Comparison of ENCODE assay signal across 25 cellular contexts in the genomic region with DNA sequence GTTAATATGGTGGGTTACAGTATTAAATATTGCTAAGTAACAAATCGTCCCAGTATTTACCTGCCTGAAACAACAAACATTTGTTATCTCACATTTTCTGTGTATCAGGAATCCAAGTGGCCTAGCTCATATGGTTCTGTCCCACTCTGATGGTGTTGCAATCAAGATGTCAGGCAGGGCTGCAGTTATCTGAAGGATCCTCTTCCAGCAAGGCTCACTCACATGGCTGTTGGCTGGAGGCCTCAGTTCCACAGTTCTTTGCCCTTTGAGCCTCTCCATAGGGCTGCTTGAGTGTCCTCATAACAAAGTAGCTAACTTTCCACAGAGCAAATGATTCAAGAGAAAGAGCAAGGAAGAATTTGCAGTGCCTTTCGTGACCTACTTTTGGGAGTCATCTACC. TPM values are rescaled to one million over a fixed set of nuclear protein-coding genes. Genes with fewer than 3 reads are reported as not detected.
A peak's percentile ranks its signal among the peaks of the same experiment; 100 is the strongest.
DNase-seq lines count a peak whose midpoint lies in the region; ATAC-seq and TF ChIP-seq lines count a peak whose summit lies in the region.
"Had no signal": no experiment of that assay in that cellular context is flagged by ENCODE, and none has a peak within 500 bp of the region (broad histone marks: within the 10 kb centered on the region; RNA-seq: fewer than 3 reads in every experiment).

No MANE protein-coding gene starts in this region.

- H3K27me3 Mint-ChIP-seq in WTC11 (ENCODE audit: low read depth), result no peaks in the 10 kb centered on the region
- H3K27me3 Mint-ChIP-seq: activated T-cell treated with anti-CD3 and anti-CD28 coated beads, Interleukin-2, amount 50 U/mL, for 24 hours; central memory CD8-positive, alpha-beta T cell; IgD-negative memory B cell; naive thymus-derived CD8-positive, alpha-beta T cell had no signal

- CTCF ChIA-PET in WTC11 (lab: Charles Lee), result no interaction called here

- in situ Hi-C loops in GM23248 (cut with MboI), result no loop called here

- ATAC-seq in WTC11, result no peak
- peak; percentile 57 for ATAC-seq in gastroesophageal sphincter
- ATAC-seq in GM21367 (IDR thresholded peaks at IDR 0.05; ENCODE audit: unreplicated experiment), result no peak
- ATAC-seq: activated CD4-positive, CD25-positive, alpha-beta regulatory T cell treated with anti-CD3 and anti-CD28 coated beads, Interleukin-2, amount 50 U/mL, for 24 hours; activated CD8-positive, alpha-beta T cell treated with anti-CD3 and anti-CD28 coated beads, Interleukin-2, amount 10 ng/mL, durations not matched to agents 7 days and 5 days; naive thymus-derived CD8-positive, alpha-beta T cell had no signal

- H3K9me2 ChIP-seq in GM23248 (ENCODE audit: insufficient read depth), result no peaks in the 10 kb centered on the region

- DNase-seq in GM23248 (peak; percentile 24), WTC11 (ENCODE audit: low spot score) (no peak), posterior vena cava (ENCODE audit: low spot score) (peak; percentile 88), superior temporal gyrus (ENCODE audit: extremely low spot score) (no peak), ureter (ENCODE audit: low spot score) (no peak)
- no peak for DNase-seq in activated T-cell treated with anti-CD3 and anti-CD28 coated beads, Interleukin-2, amount 50 U/mL, for 1 hour
- DNase-seq: activated CD8-positive, alpha-beta T cell treated with anti-CD3 and anti-CD28 coated beads, Interleukin-2, amount 10 ng/mL, durations not matched to agents 7 days and 5 days; activated naive CD4-positive, alpha-beta T cell treated with Interleukin-2 at 50 U/mL for 16 hours; activated T-cell treated with anti-CD3 and anti-CD28 coated beads, Interleukin-2, amount 50 U/mL, for 24 hours; EL; GOT3; MG63; naive thymus-derived CD8-positive, alpha-beta T cell; NCI-H748 treated with DMSO at 0.1 percent for 48 hours; stimulated activated CD4-positive, alpha-beta T cell treated with anti-CD3 and anti-CD28 coated beads, Interleukin-1b, Interleukin-23, amount 100 ng/mL, for 48 hours had no signal

- no peaks in the 10 kb centered on the region for H3K36me3 Mint-ChIP-seq in WTC11
- H3K36me3 Mint-ChIP-seq: mesothelial cell of epicardium had no signal

- no peaks in the 10 kb centered on the region; the same call in 1 of the 2 replicates for H3K36me3 ChIP-seq in GM23248 (ENCODE audit: low read depth)
- no peaks in the 10 kb centered on the region for H3K36me3 ChIP-seq in gastroesophageal sphincter
- H3K36me3 ChIP-seq: suprapubic skin, vagina had no signal

- no peak overlapping the region for H3K4me2 ChIP-seq in GM23248 (ENCODE audit: unreplicated experiment)

- H3K27ac Mint-ChIP-seq in WTC11, result peak overlapping the region; percentile 52
- H3K27ac Mint-ChIP-seq: activated CD8-positive, alpha-beta T cell treated with anti-CD3 and anti-CD28 coated beads, Interleukin-2, amount 10 ng/mL, durations not matched to agents 7 days and 5 days; activated T-cell treated with anti-CD3 and anti-CD28 coated beads, Interleukin-2, amount 50 U/mL, for 24 hours; IgD-negative memory B cell; mesothelial cell of epicardium had no signal

- H3K4me1 Mint-ChIP-seq in WTC11, result peaks cover 14% of the 10 kb centered on the region
- H3K4me1 Mint-ChIP-seq: mesothelial cell of epicardium had no signal

- H4K20me1 ChIP-seq in GM23248 (ENCODE audit: insufficient read depth), result peaks cover 27% of the 10 kb centered on the region; the same call in 1 of the 2 replicates

- H3K4me1 ChIP-seq in GM23248 (ENCODE audit: insufficient read depth), result 0 out of 2 replicates have a peak, but pooled peaks cover 4% of the 10 kb centered on the region
- peaks cover 0 to 33% (median 0%) of the 10 kb centered on the region in 3 donors for H3K4me1 ChIP-seq in gastroesophageal sphincter

- H3K79me2 ChIP-seq in GM23248 (ENCODE audit: insufficient read depth), result peaks cover 100% of the 10 kb centered on the region

- H3K4me3 ChIP-seq in GM23248, result no peak overlapping the region
- no peak overlapping the region for H3K4me3 ChIP-seq in gastroesophageal sphincter
- H3K4me3 ChIP-seq: MG63, suprapubic skin, vagina had no signal

- no peak overlapping the region for H2AFZ ChIP-seq in GM23248

- no peak overlapping the region for H3K4me3 Mint-ChIP-seq in WTC11
- H3K4me3 Mint-ChIP-seq: activated CD8-positive, alpha-beta T cell treated with anti-CD3 and anti-CD28 coated beads, Interleukin-2, amount 10 ng/mL, durations not matched to agents 7 days and 5 days; activated T-cell treated with anti-CD3 and anti-CD28 coated beads, Interleukin-2, amount 50 U/mL, for 24 hours; central memory CD8-positive, alpha-beta T cell; IgD-negative memory B cell; mesothelial cell of epicardium; naive thymus-derived CD8-positive, alpha-beta T cell had no signal

- no peak for TF ChIP-seq POLR2A in gastroesophageal sphincter (IDR thresholded peaks at IDR 0.05)

- POLR2A ChIA-PET in WTC11 (lab: Charles Lee), result no interaction called here

- intact Hi-C loops in posterior vena cava (cut with DNase I), result no loop called here

- TF ChIP-seq CTCF in WTC11 (IDR thresholded peaks at IDR 0.05), result no peak
- no peak for TF ChIP-seq CTCF in gastroesophageal sphincter (IDR thresholded peaks at IDR 0.05)

- no peak for TF ChIP-seq EP300 in gastroesophageal sphincter (IDR thresholded peaks at IDR 0.05)

- H3K9ac ChIP-seq in GM23248, result no peak overlapping the region

- 55 to 64% methylated on average over 2 of the region's 2 CpGs for WGBS in GM23248 (ENCODE audit: low coverage in 1 of 2, low lambda C conversion rate in 2 of 2, missing lambda C conversion rate in 2 of 2), 2 experiments
- WGBS in gastroesophageal sphincter (ENCODE audit: low coverage in 1 of 2), 2 donors, result 82 to 83% methylated on average over 1 to 2 of the region's 2 CpGs

- H3F3A ChIP-seq in GM23248 (ENCODE audit: insufficient read depth), result no peaks in the 10 kb centered on the region

- H3K27me3 ChIP-seq in GM23248 (replicated peaks; ENCODE audit: insufficient read depth), result no peaks in the 10 kb centered on the region
- H3K27me3 ChIP-seq in gastroesophageal sphincter, result no peaks in the 10 kb centered on the region
- H3K27me3 ChIP-seq: MG63, suprapubic skin, vagina had no signal

- H3K9me3 ChIP-seq in GM23248 (ENCODE audit: low read depth) (no peaks in the 10 kb centered on the region), gastroesophageal sphincter (no peaks in the 10 kb centered on the region)
- H3K9me3 ChIP-seq: MG63, suprapubic skin, vagina had no signal

- no peaks in the 10 kb centered on the region for H3K9me3 Mint-ChIP-seq in WTC11
- H3K9me3 Mint-ChIP-seq: activated T-cell treated with anti-CD3 and anti-CD28 coated beads, Interleukin-2, amount 50 U/mL, for 24 hours; central memory CD8-positive, alpha-beta T cell; IgD-negative memory B cell; mesothelial cell of epicardium; naive thymus-derived CD8-positive, alpha-beta T cell had no signal

- H3K27ac ChIP-seq in GM23248 (no peak overlapping the region), gastroesophageal sphincter (no peak overlapping the region)
- H3K27ac ChIP-seq: C4-2B, HL-60, suprapubic skin, vagina had no signal

TF ChIP-seq in WTC11, 78 proteins besides CTCF, POLR2A, EP300 and RAD21 (continues in another document):
- TF ChIP-seq, protein P1, sequence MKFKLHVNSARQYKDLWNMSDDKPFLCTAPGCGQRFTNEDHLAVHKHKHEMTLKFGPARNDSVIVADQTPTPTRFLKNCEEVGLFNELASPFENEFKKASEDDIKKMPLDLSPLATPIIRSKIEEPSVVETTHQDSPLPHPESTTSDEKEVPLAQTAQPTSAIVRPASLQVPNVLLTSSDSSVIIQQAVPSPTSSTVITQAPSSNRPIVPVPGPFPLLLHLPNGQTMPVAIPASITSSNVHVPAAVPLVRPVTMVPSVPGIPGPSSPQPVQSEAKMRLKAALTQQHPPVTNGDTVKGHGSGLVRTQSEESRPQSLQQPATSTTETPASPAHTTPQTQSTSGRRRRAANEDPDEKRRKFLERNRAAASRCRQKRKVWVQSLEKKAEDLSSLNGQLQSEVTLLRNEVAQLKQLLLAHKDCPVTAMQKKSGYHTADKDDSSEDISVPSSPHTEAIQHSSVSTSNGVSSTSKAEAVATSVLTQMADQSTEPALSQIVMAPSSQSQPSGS (CRISPR knock-in tag; IDR thresholded peaks at IDR 0.05; ENCODE audit: borderline replicate concordance, low read depth), result no peak
- TF ChIP-seq SOX15 (CRISPR knock-in tag; IDR thresholded peaks at IDR 0.05), result no peak
- no peak for TF ChIP-seq KAT7 (CRISPR knock-in tag; IDR thresholded peaks at IDR 0.05; ENCODE audit: borderline replicate concordance)
- TF ChIP-seq, protein P2, sequence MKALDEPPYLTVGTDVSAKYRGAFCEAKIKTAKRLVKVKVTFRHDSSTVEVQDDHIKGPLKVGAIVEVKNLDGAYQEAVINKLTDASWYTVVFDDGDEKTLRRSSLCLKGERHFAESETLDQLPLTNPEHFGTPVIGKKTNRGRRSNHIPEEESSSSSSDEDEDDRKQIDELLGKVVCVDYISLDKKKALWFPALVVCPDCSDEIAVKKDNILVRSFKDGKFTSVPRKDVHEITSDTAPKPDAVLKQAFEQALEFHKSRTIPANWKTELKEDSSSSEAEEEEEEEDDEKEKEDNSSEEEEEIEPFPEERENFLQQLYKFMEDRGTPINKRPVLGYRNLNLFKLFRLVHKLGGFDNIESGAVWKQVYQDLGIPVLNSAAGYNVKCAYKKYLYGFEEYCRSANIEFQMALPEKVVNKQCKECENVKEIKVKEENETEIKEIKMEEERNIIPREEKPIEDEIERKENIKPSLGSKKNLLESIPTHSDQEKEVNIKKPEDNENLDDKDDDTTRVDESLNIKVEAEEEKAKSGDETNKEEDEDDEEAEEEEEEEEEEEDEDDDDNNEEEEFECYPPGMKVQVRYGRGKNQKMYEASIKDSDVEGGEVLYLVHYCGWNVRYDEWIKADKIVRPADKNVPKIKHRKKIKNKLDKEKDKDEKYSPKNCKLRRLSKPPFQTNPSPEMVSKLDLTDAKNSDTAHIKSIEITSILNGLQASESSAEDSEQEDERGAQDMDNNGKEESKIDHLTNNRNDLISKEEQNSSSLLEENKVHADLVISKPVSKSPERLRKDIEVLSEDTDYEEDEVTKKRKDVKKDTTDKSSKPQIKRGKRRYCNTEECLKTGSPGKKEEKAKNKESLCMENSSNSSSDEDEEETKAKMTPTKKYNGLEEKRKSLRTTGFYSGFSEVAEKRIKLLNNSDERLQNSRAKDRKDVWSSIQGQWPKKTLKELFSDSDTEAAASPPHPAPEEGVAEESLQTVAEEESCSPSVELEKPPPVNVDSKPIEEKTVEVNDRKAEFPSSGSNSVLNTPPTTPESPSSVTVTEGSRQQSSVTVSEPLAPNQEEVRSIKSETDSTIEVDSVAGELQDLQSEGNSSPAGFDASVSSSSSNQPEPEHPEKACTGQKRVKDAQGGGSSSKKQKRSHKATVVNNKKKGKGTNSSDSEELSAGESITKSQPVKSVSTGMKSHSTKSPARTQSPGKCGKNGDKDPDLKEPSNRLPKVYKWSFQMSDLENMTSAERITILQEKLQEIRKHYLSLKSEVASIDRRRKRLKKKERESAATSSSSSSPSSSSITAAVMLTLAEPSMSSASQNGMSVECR (CRISPR knock-in tag; IDR thresholded peaks at IDR 0.05; ENCODE audit: borderline replicate concordance), result no peak
- no peak for TF ChIP-seq ZNF232 (CRISPR knock-in tag; IDR thresholded peaks at IDR 0.05)

RNA-seq across cellular contexts. Expression of a gene that starts 17.7 kb away (rescaled TPM):
- 21.2 and 23.0 TPM in 2 replicates for total RNA-seq in GM23248 (2014; rRNA removed; shearing (Covaris generic))
- polyA plus RNA-seq in GM23248 (2016; fragmentation: Nextera tagmentation; extraction: Ambion mirVana), result 21.3 and 23.9 TPM in 2 replicates
- total RNA-seq in WTC11 (2021), result 5.7 to 6.6 TPM (median 6.0 TPM) in 3 replicates
- total RNA-seq in gastroesophageal sphincter, result 10 to 100 TPM; 23.2 to 26.8 (median 25.6) TPM
- 10 to 100 TPM; 22.1 to 27.3 TPM for total RNA-seq in posterior vena cava
- 21.3 TPM for total RNA-seq in ureter

Comparison
In these comparisons a context has a peak if more than half of its experiments do, and no peak if none do; other contexts are left out.
1. DNase-seq: peak in GM23248 (single experiment) and posterior vena cava (single experiment); none in WTC11 (single experiment), superior temporal gyrus (single experiment), ureter (single experiment) and activated T-cell treated with anti-CD3 and anti-CD28 coated beads, Interleukin-2, amount 50 U/mL, for 1 hour (single experiment).